ENCODE assay signal across 19 cellular contexts in the genomic region with DNA sequence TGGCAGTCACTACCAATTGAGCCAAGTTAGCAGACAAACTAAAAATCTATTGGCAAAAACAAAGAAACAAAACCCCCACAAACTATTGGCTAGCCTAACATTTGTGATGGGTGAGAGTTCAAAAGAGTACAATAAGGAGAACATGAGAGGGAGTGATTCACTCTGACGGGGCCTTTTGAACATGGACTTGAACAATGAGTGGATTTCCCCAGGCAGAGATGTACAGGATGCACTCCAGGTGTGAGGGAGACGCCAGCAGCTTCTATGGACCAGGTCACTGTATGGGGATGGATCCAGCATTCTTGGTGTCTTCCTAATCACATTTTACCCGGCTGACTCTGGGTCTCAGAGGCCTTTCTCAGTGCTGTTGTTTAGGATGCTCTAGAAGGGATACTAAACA.
DNase-seq lines count a peak whose midpoint lies in the region; ATAC-seq and TF ChIP-seq lines count a peak whose summit lies in the region.
"Had no signal": no experiment of that assay in that cellular context is flagged by ENCODE, and none has a peak within 500 bp of the region (broad histone marks: within the 10 kb centered on the region; RNA-seq: fewer than 3 reads in every experiment).

No MANE protein-coding gene starts in this region.

- no peaks in the 10 kb centered on the region for H3K36me3 ChIP-seq in mammary epithelial cell (ENCODE audit: insufficient read depth, low read length)
- H3K36me3 ChIP-seq in tibial artery, result no peaks in the 10 kb centered on the region
- H3K36me3 ChIP-seq: BLaER1 had no signal

- no peaks in the 10 kb centered on the region for H3K36me3 Mint-ChIP-seq in glutamatergic neuron (ENCODE audit: unreplicated experiment)
- H3K36me3 Mint-ChIP-seq: CD4-positive, CD25-positive, alpha-beta regulatory T cell had no signal

- H3K9me3 ChIP-seq in mammary epithelial cell (replicated peaks; ENCODE audit: insufficient read depth, low read length) (no peaks in the 10 kb centered on the region), tibial artery (no peaks in the 10 kb centered on the region)
- H3K9me3 ChIP-seq: BLaER1 had no signal

- dilution Hi-C loops in mammary epithelial cell (cut with HindIII; ENCODE audit: low sequenced_read_pairs), result no loop called here

- H2AFZ ChIP-seq in mammary epithelial cell (ENCODE audit: low read depth, low read length), result peak overlapping the region; percentile 4

- H3K27me3 Mint-ChIP-seq in glutamatergic neuron (ENCODE audit: unreplicated experiment), result peaks cover 14% of the 10 kb centered on the region

- 19% methylated on average over 2 of the region's 3 CpGs for WGBS in mammary epithelial cell (ENCODE audit: low coverage, missing lambda C conversion rate)

- in situ Hi-C loops in mammary epithelial cell (cut with MboI; ENCODE audit: low sequenced_read_pairs in 2 of 2), result no loop called here

- H3K9me3 Mint-ChIP-seq in glutamatergic neuron (ENCODE audit: unreplicated experiment), result peaks cover 12% of the 10 kb centered on the region

- intact Hi-C loops in mammary epithelial cell (cut with micrococcal nuclease) (no loop called here), tibial artery (cut with DNase I; ENCODE audit: low total_unique reads) (no loop called here)

- H3K4me2 ChIP-seq in mammary epithelial cell (ENCODE audit: insufficient read depth, low read depth, low read length), result peak overlapping the region; percentile 9
- H3K4me2 ChIP-seq: BLaER1 had no signal

- H3K79me2 ChIP-seq in mammary epithelial cell (ENCODE audit: insufficient read depth, low read length), result no peaks in the 10 kb centered on the region

- H3K9ac ChIP-seq in mammary epithelial cell (ENCODE audit: insufficient read depth, low read length), result no peak overlapping the region
- H3K9ac ChIP-seq: BLaER1 had no signal

- H3K4me1 ChIP-seq in mammary epithelial cell (ENCODE audit: insufficient read depth, low read length) (peaks cover 17% of the 10 kb centered on the region), tibial artery (no peaks in the 10 kb centered on the region)

- no peak overlapping the region for H3K4me3 ChIP-seq in mammary epithelial cell (replicated peaks in 1 of 3; ENCODE audit: insufficient read depth in 1 of 3, low read depth in 2 of 3, low read length in 3 of 3)
- H3K4me3 ChIP-seq in tibial artery, result no peak overlapping the region
- H3K4me3 ChIP-seq: BLaER1 had no signal

- H4K20me1 ChIP-seq in mammary epithelial cell (ENCODE audit: insufficient read depth, low read length), result no peaks in the 10 kb centered on the region
- H4K20me1 ChIP-seq: BLaER1 had no signal

- no peak for ATAC-seq in GM21360 (IDR thresholded peaks at IDR 0.05; ENCODE audit: unreplicated experiment)

- H3K27ac ChIP-seq in mammary epithelial cell (ENCODE audit: insufficient read depth, low read depth, low read length) (peak overlapping the region; percentile 37), tibial artery (no peak overlapping the region)
- H3K27ac ChIP-seq: BLaER1 had no signal

- peak overlapping the region; percentile 52 for H3K27ac Mint-ChIP-seq in glutamatergic neuron (ENCODE audit: unreplicated experiment)
- H3K27ac Mint-ChIP-seq: CD4-positive, CD25-positive, alpha-beta regulatory T cell had no signal

- H3K27me3 ChIP-seq in mammary epithelial cell (ENCODE audit: insufficient read depth, low read length) (no peaks in the 10 kb centered on the region), tibial artery (no peaks in the 10 kb centered on the region)
- H3K27me3 ChIP-seq: BLaER1 had no signal

- peaks cover 61% of the 10 kb centered on the region for H3K4me1 Mint-ChIP-seq in glutamatergic neuron (ENCODE audit: low read depth, unreplicated experiment)
- H3K4me1 Mint-ChIP-seq: CD4-positive, CD25-positive, alpha-beta regulatory T cell had no signal

- peak; percentile 12 for DNase-seq in Daoy (ENCODE audit: low read depth)
- peak; percentile 8 for DNase-seq in M059J (ENCODE audit: low read depth)
- peak; percentile 93 for DNase-seq in mammary epithelial cell
- no peak for DNase-seq in glutamatergic neuron
- no peak for DNase-seq in activated naive CD4-positive, alpha-beta T cell treated with Interleukin-2 at 50 U/mL for 16 hours
- no peak for DNase-seq in tibial artery
- DNase-seq: CD4-positive, CD25-positive, alpha-beta regulatory T cell; IMR-90; KG1; NCI-H1048; NCI-H1417; NCI-H187; NCI-H2081 treated with DMSO at 0.1 percent for 48 hours; NCI-H446; NCI-H526; RPMI8226; SHP77 treated with DMSO at 0.1 percent for 48 hours had no signal

- no peak for TF ChIP-seq CTCF in mammary epithelial cell (conservative IDR thresholded peaks at IDR 0.05 in 1 of 2, IDR thresholded peaks at IDR 0.05 in 1 of 2; ENCODE audit: extremely low read depth in 1 of 2, insufficient read depth in 1 of 2, low read depth in 1 of 2, low read length in 2 of 2)
- no peak for TF ChIP-seq CTCF in glutamatergic neuron (IDR thresholded peaks at IDR 0.05; ENCODE audit: partially characterized antibody, unreplicated experiment)
- TF ChIP-seq CTCF in tibial artery (IDR thresholded peaks at IDR 0.05), result no peak

- CTCF ChIA-PET in mammary epithelial cell (lab: Charles Lee; ENCODE audit: low non-redundant PET), result interaction anchor here (0.5 kb wide), 1 partner anchor 89 kb away, joined by 3 read pairs; no protein-coding TSS in a partner anchor

- no TSS peak for BruUV-seq in mammary epithelial cell (replicated peaks; lab: Mats Ljungman, UMichigan)

- H3K4me3 Mint-ChIP-seq in glutamatergic neuron (ENCODE audit: unreplicated experiment), result peak overlapping the region; percentile 20
- H3K4me3 Mint-ChIP-seq: CD4-positive, CD25-positive, alpha-beta regulatory T cell had no signal

Comparison
In these comparisons a context has a peak if more than half of its experiments do, and no peak if none do; other contexts are left out.
1. DNase-seq: peak in Daoy (single experiment), M059J (single experiment) and mammary epithelial cell (single experiment); none in glutamatergic neuron (single experiment), activated naive CD4-positive, alpha-beta T cell treated with Interleukin-2 at 50 U/mL for 16 hours (single experiment) and tibial artery (0 of 2).